Comparison of ENCODE assay signal across 20 cellular contexts in the genomic region with DNA sequence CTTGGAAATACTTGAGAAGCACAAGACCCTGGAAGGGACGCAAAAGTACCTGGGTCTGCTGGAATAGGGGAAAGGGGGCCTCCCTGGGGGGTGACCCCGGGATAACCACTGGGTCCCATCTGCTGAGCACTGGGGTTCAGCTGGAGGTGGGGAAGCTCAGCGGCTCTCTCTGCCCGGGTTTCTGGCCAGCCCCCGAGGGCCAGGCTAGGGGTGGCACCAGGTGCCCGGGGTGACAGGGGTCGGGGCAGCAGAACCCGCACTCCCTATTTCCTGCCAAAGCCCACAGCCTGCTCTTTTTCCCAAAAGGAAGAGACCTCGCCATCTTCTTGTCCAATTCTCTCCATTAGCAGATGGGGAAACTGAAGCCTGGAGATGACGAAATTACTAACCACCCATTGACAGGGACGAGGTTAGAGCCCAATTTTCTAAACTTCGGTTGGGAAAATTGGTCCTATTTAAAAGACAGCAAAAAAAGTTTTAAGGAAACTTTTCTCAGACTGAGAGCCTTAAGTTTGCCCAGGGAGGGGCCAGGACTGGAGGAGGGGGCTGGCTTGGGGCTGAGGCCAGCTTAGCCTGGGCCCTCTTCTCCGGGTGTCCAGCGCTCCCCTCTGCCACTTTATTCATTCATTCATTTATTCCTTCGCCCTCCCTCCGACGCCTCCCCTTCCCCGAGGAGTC. TPM values are rescaled to one million over a fixed set of nuclear protein-coding genes. Genes with fewer than 3 reads are reported as not detected.
A peak's percentile ranks its signal among the peaks of the same experiment; 100 is the strongest.
DNase-seq lines count a peak whose midpoint lies in the region; ATAC-seq and TF ChIP-seq lines count a peak whose summit lies in the region.
"Had no signal": no experiment of that assay in that cellular context is flagged by ENCODE, and none has a peak within 500 bp of the region (broad histone marks: within the 10 kb centered on the region; RNA-seq: fewer than 3 reads in every experiment).

No MANE protein-coding gene starts in this region.

- H2BK5ac ChIP-seq in mesendoderm (ENCODE audit: low read length): no peak overlapping the region

- no peak overlapping the region for H3K4me3 ChIP-seq in mesendoderm (ENCODE audit: low read length)
- H3K4me3 ChIP-seq: tibial artery had no signal

- H2AK5ac ChIP-seq in mesendoderm (ENCODE audit: low read length): no peak overlapping the region

- H3K27ac Mint-ChIP-seq in activated naive CD4-positive, alpha-beta T cell treated with anti-CD3 and anti-CD28 coated beads, Interleukin-2, amount 10 ng/mL, durations not matched to agents 7 days and 5 days: no peak overlapping the region
- H3K27ac Mint-ChIP-seq in activated naive CD4-positive, alpha-beta T cell treated with anti-CD3 and anti-CD28 coated beads for 36 hours: no peak overlapping the region
- no peak overlapping the region for H3K27ac Mint-ChIP-seq in activated T-cell treated with anti-CD3 and anti-CD28 coated beads, Interleukin-2, amount 50 U/mL, for 72 hours
- no peak overlapping the region for H3K27ac Mint-ChIP-seq in type B pancreatic cell
- H3K27ac Mint-ChIP-seq: CD8-positive, alpha-beta T cell; H9; stimulated activated effector memory CD8-positive, alpha-beta T cell treated with anti-CD3 and anti-CD28 coated beads, Interleukin-12 subunit alpha, Interleukin-12 subunit beta, amount 100 ng/mL, for 72 hours had no signal

- no peaks in the 10 kb centered on the region for H3K9me3 Mint-ChIP-seq in activated naive CD4-positive, alpha-beta T cell treated with anti-CD3 and anti-CD28 coated beads, Interleukin-2, amount 10 ng/mL, durations not matched to agents 7 days and 5 days
- no peaks in the 10 kb centered on the region for H3K9me3 Mint-ChIP-seq in activated naive CD4-positive, alpha-beta T cell treated with anti-CD3 and anti-CD28 coated beads for 36 hours
- peaks cover 0 to 2% of the 10 kb centered on the region in 2 donors for H3K9me3 Mint-ChIP-seq in activated T-cell treated with anti-CD3 and anti-CD28 coated beads, Interleukin-2, amount 50 U/mL, for 72 hours
- H3K9me3 Mint-ChIP-seq in type B pancreatic cell: peaks cover 2% of the 10 kb centered on the region
- H3K9me3 Mint-ChIP-seq: stimulated activated effector memory CD8-positive, alpha-beta T cell treated with anti-CD3 and anti-CD28 coated beads, Interleukin-12 subunit alpha, Interleukin-12 subunit beta, amount 100 ng/mL, for 72 hours had no signal

- peaks cover 99% of the 10 kb centered on the region for H3K27me3 Mint-ChIP-seq in activated naive CD4-positive, alpha-beta T cell treated with anti-CD3 and anti-CD28 coated beads, Interleukin-2, amount 10 ng/mL, durations not matched to agents 7 days and 5 days
- peaks cover 81% of the 10 kb centered on the region for H3K27me3 Mint-ChIP-seq in activated naive CD4-positive, alpha-beta T cell treated with anti-CD3 and anti-CD28 coated beads for 36 hours (ENCODE audit: low read depth)
- H3K27me3 Mint-ChIP-seq in activated T-cell treated with anti-CD3 and anti-CD28 coated beads, Interleukin-2, amount 50 U/mL, for 72 hours (ENCODE audit: low read depth): peaks cover 76% of the 10 kb centered on the region
- peaks cover 95% of the 10 kb centered on the region for H3K27me3 Mint-ChIP-seq in type B pancreatic cell

- no peak for ATAC-seq in activated T-cell treated with anti-CD3 and anti-CD28 coated beads, Interleukin-2, amount 50 U/mL, for 72 hours (replicated peaks in 1 of 2)
- no peak for ATAC-seq in HG02840 (IDR thresholded peaks at IDR 0.05; ENCODE audit: low FRiP score, unreplicated experiment)
- ATAC-seq in GM21723 (IDR thresholded peaks at IDR 0.05; ENCODE audit: unreplicated experiment): no peak
- ATAC-seq: CD8-positive, alpha-beta T cell; natural killer cell; stimulated activated effector memory CD8-positive, alpha-beta T cell treated with anti-CD3 and anti-CD28 coated beads, Interleukin-12 subunit alpha, Interleukin-12 subunit beta, amount 100 ng/mL, for 72 hours had no signal

- H3K9ac ChIP-seq in mesendoderm (ENCODE audit: low read length): no peak overlapping the region

- peaks cover 12% of the 10 kb centered on the region for H3K4me1 ChIP-seq in mesendoderm (ENCODE audit: control insufficient read depth, low read depth, low read length)

- no peak overlapping the region for H3K27ac ChIP-seq in mesendoderm (ENCODE audit: low read depth, low read length)
- H3K27ac ChIP-seq: tibial artery had no signal

- H3K27me3 ChIP-seq in mesendoderm (ENCODE audit: insufficient read depth, low read length, poor library complexity): peaks cover 52% of the 10 kb centered on the region

- no peak for TF ChIP-seq CTCF in type B pancreatic cell (conservative IDR thresholded peaks at IDR 0.05)

- DNase-seq in activated naive CD4-positive, alpha-beta T cell treated with anti-CD3 and anti-CD28 coated beads, Interleukin-2, amount 10 ng/mL, durations not matched to agents 7 days and 5 days: no peak
- no peak for DNase-seq in activated naive CD4-positive, alpha-beta T cell treated with anti-CD3 and anti-CD28 coated beads for 36 hours
- DNase-seq in activated T-cell treated with anti-CD3 and anti-CD28 coated beads, Interleukin-2, amount 50 U/mL, for 72 hours: no peak
- DNase-seq in mesendoderm (peak; percentile 7), type B pancreatic cell (ENCODE audit: extremely low spot score, unreplicated experiment) (no peak), GM19238 (ENCODE audit: insufficient read length, low spot score) (no peak)
- DNase-seq: activated gamma-delta T cell, DND-41, H9, islet precursor cell, KBM-7, natural killer cell, NCI-H2081 treated with DMSO at 0.1 percent for 48 hours, NCI-H524 had no signal

- H3K79me2 ChIP-seq in mesendoderm (ENCODE audit: control insufficient read depth, insufficient read depth, low read length): no peaks in the 10 kb centered on the region

- H3K4me1 Mint-ChIP-seq in activated naive CD4-positive, alpha-beta T cell treated with anti-CD3 and anti-CD28 coated beads, Interleukin-2, amount 10 ng/mL, durations not matched to agents 7 days and 5 days: peaks cover 22% of the 10 kb centered on the region
- peaks cover 23% of the 10 kb centered on the region for H3K4me1 Mint-ChIP-seq in activated naive CD4-positive, alpha-beta T cell treated with anti-CD3 and anti-CD28 coated beads for 36 hours (ENCODE audit: low read depth)
- H3K4me1 Mint-ChIP-seq in activated T-cell treated with anti-CD3 and anti-CD28 coated beads, Interleukin-2, amount 50 U/mL, for 72 hours (ENCODE audit: low read depth): peaks cover 42% of the 10 kb centered on the region
- peaks cover 10% of the 10 kb centered on the region for H3K4me1 Mint-ChIP-seq in type B pancreatic cell (ENCODE audit: unreplicated experiment)

- no peak overlapping the region for H3K23ac ChIP-seq in mesendoderm (ENCODE audit: low read length)

- CTCF ChIA-PET in activated naive CD4-positive, alpha-beta T cell treated with anti-CD3 and anti-CD28 coated beads, Interleukin-2, amount 10 ng/mL, durations not matched to agents 7 days and 5 days (lab: Charles Lee): no interaction called here
- CTCF ChIA-PET in activated naive CD4-positive, alpha-beta T cell treated with anti-CD3 and anti-CD28 coated beads for 36 hours (lab: Charles Lee): interaction anchor here (1.0 kb wide), 1 partner anchor 13 kb away, joined by 4 read pairs; no protein-coding TSS in a partner anchor

- peak overlapping the region; percentile 52 for H3K18ac ChIP-seq in mesendoderm (ENCODE audit: low read length)

- no peak overlapping the region for H3K4me2 ChIP-seq in mesendoderm (ENCODE audit: low read length)

- no peak overlapping the region for H3K56ac ChIP-seq in mesendoderm (ENCODE audit: low read length)

- H4K8ac ChIP-seq in mesendoderm (ENCODE audit: low read depth, low read length): no peak overlapping the region

- peak overlapping the region; percentile 28 for H2BK15ac ChIP-seq in mesendoderm (replicated peaks; ENCODE audit: low read depth)

- no peak overlapping the region for H4K5ac ChIP-seq in mesendoderm (ENCODE audit: low read length)

- H3K4me3 Mint-ChIP-seq in activated naive CD4-positive, alpha-beta T cell treated with anti-CD3 and anti-CD28 coated beads, Interleukin-2, amount 10 ng/mL, durations not matched to agents 7 days and 5 days: peak overlapping the region; percentile 8
- H3K4me3 Mint-ChIP-seq in activated naive CD4-positive, alpha-beta T cell treated with anti-CD3 and anti-CD28 coated beads for 36 hours: no peak overlapping the region
- peak overlapping the region; percentile 73 to 76 for H3K4me3 Mint-ChIP-seq in activated T-cell treated with anti-CD3 and anti-CD28 coated beads, Interleukin-2, amount 50 U/mL, for 72 hours
- H3K4me3 Mint-ChIP-seq in type B pancreatic cell: peak overlapping the region; percentile 60
- H3K4me3 Mint-ChIP-seq: CD8-positive, alpha-beta T cell had no signal

- H3K4ac ChIP-seq in mesendoderm (ENCODE audit: low read depth, low read length): no peak overlapping the region

- intact Hi-C loops in activated naive CD4-positive, alpha-beta T cell treated with anti-CD3 and anti-CD28 coated beads for 36 hours (cut with micrococcal nuclease): loop anchor here (2.0 kb wide), 1 partner anchor 14 kb away; no protein-coding TSS in a partner anchor

- peaks cover 8% of the 10 kb centered on the region for H3K36me3 Mint-ChIP-seq in activated naive CD4-positive, alpha-beta T cell treated with anti-CD3 and anti-CD28 coated beads, Interleukin-2, amount 10 ng/mL, durations not matched to agents 7 days and 5 days
- H3K36me3 Mint-ChIP-seq in activated naive CD4-positive, alpha-beta T cell treated with anti-CD3 and anti-CD28 coated beads for 36 hours (ENCODE audit: low read depth): no peaks in the 10 kb centered on the region
- H3K36me3 Mint-ChIP-seq in activated T-cell treated with anti-CD3 and anti-CD28 coated beads, Interleukin-2, amount 50 U/mL, for 72 hours (ENCODE audit: insufficient read depth in 2 of 2): peaks cover 6 to 7% of the 10 kb centered on the region in 2 donors
- peaks cover 4% of the 10 kb centered on the region for H3K36me3 Mint-ChIP-seq in type B pancreatic cell
- H3K36me3 Mint-ChIP-seq: CD8-positive, alpha-beta T cell had no signal

- no CpG with 5 or more reads among the region's 18 CpGs for WGBS in mesendoderm (ENCODE audit: extremely low coverage, insufficient coverage, low lambda C conversion rate)

- H3K36me3 ChIP-seq in mesendoderm (ENCODE audit: control insufficient read depth, insufficient read depth, low read length): no peaks in the 10 kb centered on the region
- H3K36me3 ChIP-seq: tibial artery had no signal

- no peak overlapping the region for H2BK120ac ChIP-seq in mesendoderm (ENCODE audit: low read depth, low read length)

- H3K79me1 ChIP-seq in mesendoderm (ENCODE audit: low read length): no peaks in the 10 kb centered on the region

RNA-seq across cellular contexts. Expression of a gene that starts 17.8 kb away (rescaled TPM):
- total RNA-seq in activated naive CD4-positive, alpha-beta T cell treated with anti-CD3 and anti-CD28 coated beads for 36 hours: 1 to 10 TPM; 3.7 to 4.0 TPM
- 10 to 100 TPM; 40.4 to 50.2 TPM for total RNA-seq in activated T-cell treated with anti-CD3 and anti-CD28 coated beads, Interleukin-2, amount 50 U/mL, for 72 hours
- polyA plus RNA-seq in mesendoderm (2013, experiment 1 of 2): 7.2 TPM
- 6.2 TPM for polyA plus RNA-seq in mesendoderm (2013, experiment 2 of 2)
- total RNA-seq in type B pancreatic cell (ENCODE audit: low replicate concordance): 18.5 and 71.4 TPM in 2 replicates
- polyA plus RNA-seq: AG04450 had no signal
